In genomic region chr5:132422720-132423442, GRCh38 we compare ENCODE assay signal across 8 cellular contexts. TPM values are rescaled to one million over a fixed set of nuclear protein-coding genes. Genes with fewer than 3 reads are reported as not detected.
DNase-seq lines count a peak whose midpoint lies in the region; ATAC-seq, FAIRE-seq and TF ChIP-seq lines count a peak whose summit lies in the region.

No MANE protein-coding gene starts in this region.

- in situ Hi-C loops in K562 (cut with MboI), result loop anchor here (5.0 kb wide), 1 partner anchor 34 kb away; no protein-coding TSS in a partner anchor

- H3K4me2 ChIP-seq in K562 (ENCODE audit: insufficient read depth, low read length), result peak overlapping the region; percentile 57

- H3K4me1 ChIP-seq in K562 (replicated peaks in 1 of 2; ENCODE audit: control insufficient read depth in 2 of 2, insufficient read depth in 2 of 2, low read length in 2 of 2), result peaks cover 51 to 76% of the 10 kb centered on the region in 2 experiments

- no peak overlapping the region for H3K4me3 ChIP-seq in K562

- TF ChIP-seq POLR2A in K562 (conservative IDR thresholded peaks at IDR 0.05), result no peak

- WGBS in K562 (ENCODE audit: insufficient coverage, low coverage, missing lambda C conversion rate), result 6% methylated on average over 5 of the region's 5 CpGs

- TF ChIP-seq CTCF in CD14-positive monocyte (IDR thresholded peaks at IDR 0.05) (no peak), K562 (IDR thresholded peaks at IDR 0.05 in 2 of 3, conservative IDR thresholded peaks at IDR 0.05 in 1 of 3; ENCODE audit: insufficient read depth in 2 of 3, low read depth in 1 of 3, low read length in 3 of 3) (0 out of 6 replicates have a peak, but pooled peaks of 1 of the 3 experiments have one; percentile 10)

- H2AFZ ChIP-seq in K562 (ENCODE audit: low read depth, low read length), result no peak overlapping the region

- H3K9ac ChIP-seq in K562 (ENCODE audit: insufficient read depth in 1 of 2, low read depth in 2 of 2, low read length in 2 of 2), result peak overlapping the region; percentile 38 to 59; a peak in 2 of 4 replicates

- H3K27me3 ChIP-seq in K562 (ENCODE audit: control insufficient read depth in 2 of 2, insufficient read depth in 2 of 2, low read length in 2 of 2), result no peaks in the 10 kb centered on the region

- H4K20me1 ChIP-seq in K562 (replicated peaks; ENCODE audit: control insufficient read depth, insufficient read depth, low read length), result no peaks in the 10 kb centered on the region

- CTCF ChIA-PET in K562 (lab: Yijun Ruan, JAX; ENCODE audit: low intra/inter-chr PET ratio) (interaction anchor here (1.1 kb wide), 1 partner anchor 78 kb away, joined by 5 read pairs; no protein-coding TSS in a partner anchor), HEK293T (lab: Yijun Ruan, JAX) (interaction anchor here (1.0 to 1.2 kb wide), 3 partner anchors 44 to 185 kb away, joined by 3 to 4 read pairs (median 3); no protein-coding TSS in a partner anchor)

- TF ChIP-seq EP300 in K562 (IDR thresholded peaks at IDR 0.05; ENCODE audit: low read length), result peak; percentile 99

- H3K36me3 ChIP-seq in K562 (ENCODE audit: control insufficient read depth, insufficient read depth, low read length), result no peaks in the 10 kb centered on the region

- DNase-seq in CD14-positive monocyte (ENCODE audit: low spot score) (peak; percentile 90), LoVo (ENCODE audit: low spot score) (peak; percentile 76), K562 (ENCODE audit: extremely low read depth in 1 of 4, low spot score in 3 of 4) (peak; percentile 88 to 98 (median 93)), mucosa of gallbladder (ENCODE audit: low spot score) (peak; percentile 78), HEK293T (ENCODE audit: extremely low spot score) (no peak)
- DNase-seq in activated CD4-positive, CD25-positive, alpha-beta regulatory T cell (lab: John Stamatoyannopoulos, UW), result no peak
- no peak for DNase-seq in stimulated activated CD4-positive, alpha-beta T cell treated with anti-CD3 and anti-CD28 coated beads, Interleukin-1b, Interleukin-23, amount 100 ng/mL, for 48 hours

- peaks cover 57 to 61% of the 10 kb centered on the region in 2 donors for H3K36me3 Mint-ChIP-seq in CD14-positive monocyte

- H3K9me1 ChIP-seq in K562 (ENCODE audit: control insufficient read depth, insufficient read depth, low read length), result peaks cover 7% of the 10 kb centered on the region

- TF ChIP-seq RAD21 in K562 (CRISPR knock-in tag; conservative IDR thresholded peaks at IDR 0.05 in 1 of 2, IDR thresholded peaks at IDR 0.05 in 1 of 2), result peak; percentile 26 to 34

- ATAC-seq in GM21360 (IDR thresholded peaks at IDR 0.05; ENCODE audit: unreplicated experiment) (peak; percentile 34), K562 (peak; percentile 86)

- intact Hi-C loops in CD14-positive monocyte (cut with micrococcal nuclease), result no loop called here
- intact Hi-C loops in K562 (cut with micrococcal nuclease), result no loop called here

- peak overlapping the region; percentile 27 to 55 for H3K4me3 Mint-ChIP-seq in CD14-positive monocyte

- H3K4me1 Mint-ChIP-seq in CD14-positive monocyte, result peaks cover 98% of the 10 kb centered on the region

- H3K27me3 Mint-ChIP-seq in CD14-positive monocyte (ENCODE audit: low read depth in 3 of 3), result peaks cover 0 to 2% (median 0%) of the 10 kb centered on the region in 3 donors

- POLR2A ChIA-PET in K562 (lab: Yijun Ruan, JAX), result interaction anchor here (0.6 to 5.8 kb wide), 15 partner anchors 9 to 233 kb away, joined by 3 to 64 read pairs (median 4); partner anchors contain the start of gene IRF1
- POLR2A ChIA-PET in HEK293T (lab: Yijun Ruan, JAX), result interaction anchor here (1.1 kb wide), 2 partner anchors 28 to 68 kb away, joined by 3 read pairs; partner anchors contain the start of gene IRF1

- peaks cover 0 to 1% (median 0%) of the 10 kb centered on the region in 7 donors for H3K9me3 Mint-ChIP-seq in CD14-positive monocyte

- H3K9me3 ChIP-seq in K562 (replicated peaks; ENCODE audit: control insufficient read depth, insufficient read depth, low read depth, low read length), result no peaks in the 10 kb centered on the region

- BruUV-seq in K562 (replicated peaks; lab: Mats Ljungman, UMichigan), result no TSS peak

- peak; percentile 100 for FAIRE-seq in K562 (lab: Jason Lieb, UNC)

- H3K27ac ChIP-seq in K562 (ENCODE audit: extremely low read depth, low read depth, low read length), result peak overlapping the region; percentile 71

- peak overlapping the region; percentile 80 to 89 (median 88) for H3K27ac Mint-ChIP-seq in CD14-positive monocyte

- no peaks in the 10 kb centered on the region for H3K79me2 ChIP-seq in K562 (ENCODE audit: control insufficient read depth, insufficient read depth, low read length)

TF ChIP-seq in K562, 482 proteins besides CTCF, POLR2A, EP300 and RAD21 (continues in another document):
- TF ChIP-seq ZNF75A (CRISPR knock-in tag; IDR thresholded peaks at IDR 0.05) (no peak), SMARCA4 (IDR thresholded peaks at IDR 0.05) (peak; percentile 92), JUND (IDR thresholded peaks at IDR 0.05; ENCODE audit: borderline replicate concordance, low read depth, low read length) (peak; percentile 90), JUND (tag; IDR thresholded peaks at IDR 0.05; ENCODE audit: borderline replicate concordance, low read depth, low read length) (peak; percentile 88; the same call in 1 of the 3 replicates), EZH2 (IDR thresholded peaks at IDR 0.05; ENCODE audit: borderline replicate concordance, low read depth, low read length) (no peak), PREB (CRISPR knock-in tag; IDR thresholded peaks at IDR 0.05) (no peak), PML (IDR thresholded peaks at IDR 0.05; ENCODE audit: low read length) (peak; percentile 91), SLC30A9 (CRISPR knock-in tag; IDR thresholded peaks at IDR 0.05) (no peak)

TF ChIP-seq in HEK293T, 16 proteins besides CTCF, POLR2A, EP300 and RAD21:
- no peak for TF ChIP-seq L3MBTL2 (conservative IDR thresholded peaks at IDR 0.05)
- no peak for TF ChIP-seq SUZ12 (IDR thresholded peaks at IDR 0.05)
- TF ChIP-seq ELF4 (IDR thresholded peaks at IDR 0.05), result no peak
- no peak for TF ChIP-seq LEF1 (IDR thresholded peaks at IDR 0.05; ENCODE audit: borderline replicate concordance)
- TF ChIP-seq ZNF384 (IDR thresholded peaks at IDR 0.05), result no peak
- TF ChIP-seq SP1 (IDR thresholded peaks at IDR 0.05), result no peak
- no peak for TF ChIP-seq NFRKB (IDR thresholded peaks at IDR 0.05)
- no peak for TF ChIP-seq TARDBP (IDR thresholded peaks at IDR 0.05)
- TF ChIP-seq CTBP1 (IDR thresholded peaks at IDR 0.05; ENCODE audit: borderline replicate concordance), result no peak
- no peak for TF ChIP-seq FOXM1 (IDR thresholded peaks at IDR 0.05; ENCODE audit: borderline replicate concordance)
- TF ChIP-seq FOXK2 (IDR thresholded peaks at IDR 0.05), result no peak
- no peak for TF ChIP-seq FOXA1 (IDR thresholded peaks at IDR 0.05)
- TF ChIP-seq HDGF (IDR thresholded peaks at IDR 0.05; ENCODE audit: borderline replicate concordance), result no peak
- TF ChIP-seq ARNT (IDR thresholded peaks at IDR 0.05), result no peak
- no peak for TF ChIP-seq BHLHE40 (IDR thresholded peaks at IDR 0.05; ENCODE audit: borderline replicate concordance)
- TF ChIP-seq, protein P1, sequence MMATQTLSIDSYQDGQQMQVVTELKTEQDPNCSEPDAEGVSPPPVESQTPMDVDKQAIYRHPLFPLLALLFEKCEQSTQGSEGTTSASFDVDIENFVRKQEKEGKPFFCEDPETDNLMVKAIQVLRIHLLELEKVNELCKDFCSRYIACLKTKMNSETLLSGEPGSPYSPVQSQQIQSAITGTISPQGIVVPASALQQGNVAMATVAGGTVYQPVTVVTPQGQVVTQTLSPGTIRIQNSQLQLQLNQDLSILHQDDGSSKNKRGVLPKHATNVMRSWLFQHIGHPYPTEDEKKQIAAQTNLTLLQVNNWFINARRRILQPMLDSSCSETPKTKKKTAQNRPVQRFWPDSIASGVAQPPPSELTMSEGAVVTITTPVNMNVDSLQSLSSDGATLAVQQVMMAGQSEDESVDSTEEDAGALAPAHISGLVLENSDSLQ (IDR thresholded peaks at IDR 0.05), result no peak
TF ChIP-seq in HEK293T: peak in this region for 0.

RNA-seq across cellular contexts. Expression of gene SLC22A5, which starts 53.4 kb away (rescaled TPM):
- polyA plus RNA-seq in CD14-positive monocyte (1 to 10 TPM; 2.4 to 3.5 TPM), K562 (2011; rRNA removed) (16.6 and 18.9 TPM in 2 replicates), K562 (2014; fragmentation: Illumina TruSeq; extraction: Trizol) (12.5 and 15.7 TPM in 2 replicates), K562 (2014; fragmentation: Nextera tagmentation; extraction: Ambion mirVana) (1 to 10 TPM; 3.0 to 3.3 TPM), K562 (2014; rRNA removed) (8.4 and 9.0 TPM in 2 replicates)
- 50.2 and 52.9 TPM in 2 replicates for total RNA-seq in K562 (2011; cell fraction: chromatin; rRNA removed; ENCODE audit: low replicate concordance)
- total RNA-seq in K562 (2011; cell fraction: nucleolus; rRNA removed), result 43.7 and 56.8 TPM in 2 replicates
- 53.5 and 62.8 TPM in 2 replicates for total RNA-seq in K562 (2011; cell fraction: nucleoplasm; rRNA removed)
- total RNA-seq in K562 (2014; rRNA removed) (7.0 and 9.9 TPM in 2 replicates), K562 (2014; rRNA removed; fragmentation: Illumina TruSeq; extraction: Trizol) (7.3 and 8.3 TPM in 2 replicates), K562 (2015; rRNA removed; fragmentation: Illumina TruSeq; extraction: Trizol) (6.3 and 6.9 TPM in 2 replicates), K562 (2021) (11.5 and 13.3 TPM in 2 replicates), mucosa of gallbladder (27.0 TPM)
- polyA plus RNA-seq in K562 (2011; cell fraction: cytosol; rRNA removed), result 19.7 and 24.6 TPM in 2 replicates
- polyA plus RNA-seq in K562 (2011; cell fraction: nucleus; rRNA removed), result 77.0 and 105 TPM in 2 replicates
- 5.5 and 7.3 TPM in 2 replicates for polyA plus RNA-seq in K562 (2012)
- 15.8 TPM in 2 replicates for polyA minus RNA-seq in K562 (2011; rRNA and poly(A)+ RNA removed)
- 8.6 and 11.3 TPM in 2 replicates for polyA minus RNA-seq in K562 (2011; cell fraction: cytosol; rRNA and poly(A)+ RNA removed)
- 15.1 and 16.0 TPM in 2 replicates for polyA minus RNA-seq in K562 (2011; cell fraction: nucleus; rRNA and poly(A)+ RNA removed)

Comparison
In these comparisons a context has a peak if more than half of its experiments do, and no peak if none do; other contexts are left out.
1. DNase-seq: peak in CD14-positive monocyte (single experiment), LoVo (single experiment), K562 (4 of 4) and mucosa of gallbladder (single experiment); none in activated CD4-positive, CD25-positive, alpha-beta regulatory T cell (0 of 4), HEK293T (single experiment) and stimulated activated CD4-positive, alpha-beta T cell treated with anti-CD3 and anti-CD28 coated beads, Interleukin-1b, Interleukin-23, amount 100 ng/mL, for 48 hours (single experiment).